ENCODE assay signal across 24 cellular contexts in genomic region chr15:60026555-60026954, GRCh38. TPM values are rescaled to one million over a fixed set of nuclear protein-coding genes. Genes with fewer than 3 reads are reported as not detected.
DNase-seq lines count a peak whose midpoint lies in the region; ATAC-seq and TF ChIP-seq lines count a peak whose summit lies in the region.
"Had no signal": no experiment of that assay in that cellular context is flagged by ENCODE, and none has a peak within 500 bp of the region (broad histone marks: within the 10 kb centered on the region; RNA-seq: fewer than 3 reads in every experiment).

No MANE protein-coding gene starts in this region.

- no peaks in the 10 kb centered on the region for H3K9me3 ChIP-seq in breast epithelium
- H3K9me3 ChIP-seq: SJCRH30 had no signal

- H3K4me3 Mint-ChIP-seq in MCF 10A (ENCODE audit: unreplicated experiment): no peak overlapping the region
- H3K4me3 Mint-ChIP-seq: CD8-positive, alpha-beta T cell; GM23338 had no signal

- H3K36me3 ChIP-seq in breast epithelium: no peaks in the 10 kb centered on the region
- H3K36me3 ChIP-seq: SJCRH30 had no signal

- no peaks in the 10 kb centered on the region for H3K27me3 Mint-ChIP-seq in MCF 10A (ENCODE audit: insufficient read depth, unreplicated experiment)

- intact Hi-C loops in MCF 10A (cut with micrococcal nuclease): no loop called here
- intact Hi-C loops in breast epithelium (cut with DNase I; ENCODE audit: low total_unique reads): no loop called here

- no peak for ATAC-seq in HG03196 (IDR thresholded peaks at IDR 0.05; ENCODE audit: unreplicated experiment)
- no peak for ATAC-seq in HG03280 (IDR thresholded peaks at IDR 0.05; ENCODE audit: unreplicated experiment)
- ATAC-seq: CD8-positive, alpha-beta T cell; GM23338; HCT116; HepG2; K562 had no signal

- no peak for TF ChIP-seq POLR2A in breast epithelium (IDR thresholded peaks at IDR 0.05)

- DNase-seq in MCF 10A (ENCODE audit: unreplicated experiment) (peak; percentile 11), breast epithelium (ENCODE audit: low spot score in 2 of 2) (no peak), OCI-M1 (lab: John Stamatoyannopoulos, UW) (peak; percentile 25), fibroblast of the aortic adventitia (ENCODE audit: low read depth) (peak; percentile 21), kidney tubule cell (ENCODE audit: low spot score) (no peak)
- DNase-seq: 8988T; AML-193; C1 segment of cervical spinal cord; CD8-positive, alpha-beta T cell; NCI-H1105 treated with DMSO at 0.1 percent for 48 hours; NCI-H2029 treated with DMSO at 0.1 percent for 48 hours; NCI-H345; NCI-H524; NCI-H774; NK-92 treated with Interleukin-12 subunit alpha and Interleukin-12 subunit beta, amount 100 ng/mL, for 24 hours; SJCRH30 had no signal

- BruUV-seq in MCF 10A (replicated peaks; lab: Mats Ljungman, UMichigan): no TSS peak

- H3K4me3 ChIP-seq in breast epithelium (no peak overlapping the region), fibroblast of the aortic adventitia (ENCODE audit: low read depth, low read length) (no peak overlapping the region)
- H3K4me3 ChIP-seq: GM23338, K562, SJCRH30 had no signal

- H3K4me1 Mint-ChIP-seq in MCF 10A (ENCODE audit: insufficient read depth, unreplicated experiment): no peaks in the 10 kb centered on the region

- no peak overlapping the region for H3K27ac ChIP-seq in breast epithelium
- H3K27ac ChIP-seq: SJCRH30 had no signal

- H3K4me1 ChIP-seq in breast epithelium: no peaks in the 10 kb centered on the region
- H3K4me1 ChIP-seq: SJCRH30 had no signal

- no peaks in the 10 kb centered on the region for H3K9me3 Mint-ChIP-seq in MCF 10A (ENCODE audit: unreplicated experiment)
- H3K9me3 Mint-ChIP-seq: CD8-positive, alpha-beta T cell; GM23338 had no signal

- H3K36me3 Mint-ChIP-seq in MCF 10A (ENCODE audit: insufficient read depth, unreplicated experiment): no peaks in the 10 kb centered on the region
- H3K36me3 Mint-ChIP-seq: CD8-positive, alpha-beta T cell had no signal

- CTCF ChIA-PET in MCF 10A (lab: Yijun Ruan, JAX): no interaction called here

- H3K27me3 ChIP-seq in breast epithelium: peaks cover 0 to 4% of the 10 kb centered on the region in 2 donors
- H3K27me3 ChIP-seq: SJCRH30 had no signal

- H3K27ac Mint-ChIP-seq in MCF 10A (ENCODE audit: low read depth, unreplicated experiment): no peak overlapping the region
- H3K27ac Mint-ChIP-seq: CD8-positive, alpha-beta T cell; GM23338 had no signal

- no peak for TF ChIP-seq CTCF in MCF 10A (IDR thresholded peaks at IDR 0.05; ENCODE audit: unreplicated experiment)
- TF ChIP-seq CTCF in breast epithelium (IDR thresholded peaks at IDR 0.05): no peak
- TF ChIP-seq CTCF in fibroblast of the aortic adventitia (IDR thresholded peaks at IDR 0.05; ENCODE audit: insufficient read depth, low read length): no peak

- POLR2A ChIA-PET in MCF 10A (lab: Yijun Ruan, JAX): interaction anchor here (0.6 to 1.2 kb wide), 3 partner anchors 15 to 856 kb away, joined by 3 to 4 read pairs (median 3); no protein-coding TSS in a partner anchor

RNA-seq across cellular contexts. Expression of gene FOXB1, which starts 22.4 kb away (rescaled TPM):
- total RNA-seq in MCF 10A (2022) (not detected in 2 replicates), breast epithelium (not detected), fibroblast of the aortic adventitia (ENCODE audit: low replicate concordance) (not detected in 2 replicates)
- total RNA-seq: CD8-positive, alpha-beta T cell; HepG2; K562; LHCN-M2; OCI-LY7 had no signal

Comparison
In these comparisons a context has a peak if more than half of its experiments do, and no peak if none do; other contexts are left out.
1. DNase-seq: peak in MCF 10A (single experiment), OCI-M1 (single experiment) and fibroblast of the aortic adventitia (single experiment); none in breast epithelium (0 of 2) and kidney tubule cell (single experiment).